In genomic region chr2:78408795-78409118, GRCh38 we compare ENCODE assay signal across 16 cellular contexts.
"Had no signal": no experiment of that assay in that cellular context is flagged by ENCODE, and none has a peak within 500 bp of the region (broad histone marks: within the 10 kb centered on the region; RNA-seq: fewer than 3 reads in every experiment).

No MANE protein-coding gene starts in this region.

- H3K4me3 ChIP-seq: colonic mucosa, skin epidermis had no signal

- H3K27ac ChIP-seq: colonic mucosa, skin epidermis had no signal

- H3K4me1 ChIP-seq: colonic mucosa had no signal

- DNase-seq: activated B cell treated with CpG ODN at 0.5 μM for 24 hours; activated CD4-positive, alpha-beta T cell treated with anti-CD3 and anti-CD28 coated beads, Interleukin-2, amount 10 ng/mL, durations not matched to agents 24 days and 14 days; activated CD8-positive, alpha-beta memory T cell treated with anti-CD3 and anti-CD28 coated beads, Interleukin-2, amount 50 U/mL, for 4 hours; activated CD8-positive, alpha-beta T cell treated with anti-CD3 and anti-CD28 coated beads, Interleukin-2, amount 10 ng/mL, durations not matched to agents 7 days and 5 days; activated effector memory CD4-positive, alpha-beta T cell treated with anti-CD3 and anti-CD28 coated beads, Interleukin-2, amount 50 U/mL, for 16 hours; activated T-cell treated with anti-CD3 and anti-CD28 coated beads, Interleukin-2, amount 50 U/mL, for 48 hours; colonic mucosa; glutamatergic neuron; hypothalamus; mesendoderm; nucleus accumbens; right cardiac atrium; stimulated activated CD4-positive, alpha-beta T cell treated with anti-CD3 and anti-CD28 coated beads, Interleukin-4, amount 100 ng/mL, for 24 hours; stimulated activated naive CD8-positive, alpha-beta T cell treated with anti-CD3 and anti-CD28 coated beads, Interleukin-15, Interleukin-2, amounts not matched to agents 100 U/mL and 50 U/mL, for 24 hours; trophoblast cell had no signal

- H3K36me3 ChIP-seq: colonic mucosa had no signal

- H3K27me3 ChIP-seq: colonic mucosa had no signal
